9 cellular contexts compared by ENCODE assay signal in genomic region chr1:204463125-204464060, GRCh38. TPM values are rescaled to one million over a fixed set of nuclear protein-coding genes. Genes with fewer than 3 reads are reported as not detected.
DNase-seq lines count a peak whose midpoint lies in the region; ATAC-seq lines count a peak whose summit lies in the region.
"Had no signal": no experiment of that assay in that cellular context is flagged by ENCODE, and none has a peak within 500 bp of the region (broad histone marks: within the 10 kb centered on the region; RNA-seq: fewer than 3 reads in every experiment).

No MANE protein-coding gene starts in this region.

- H2AFZ ChIP-seq in GM23248, result no peak overlapping the region

- H3K36me3 Mint-ChIP-seq in activated naive CD8-positive, alpha-beta T cell treated with anti-CD3 and anti-CD28 coated beads for 36 hours, result peaks cover 15% of the 10 kb centered on the region
- H3K36me3 Mint-ChIP-seq in stimulated activated effector memory CD8-positive, alpha-beta T cell treated with anti-CD3 and anti-CD28 coated beads, Interleukin-12 subunit alpha, Interleukin-12 subunit beta, amount 100 ng/mL, for 72 hours, result peaks cover 33% of the 10 kb centered on the region

- no peaks in the 10 kb centered on the region for H3K9me3 Mint-ChIP-seq in activated naive CD8-positive, alpha-beta T cell treated with anti-CD3 and anti-CD28 coated beads for 36 hours
- no peaks in the 10 kb centered on the region for H3K9me3 Mint-ChIP-seq in stimulated activated effector memory CD8-positive, alpha-beta T cell treated with anti-CD3 and anti-CD28 coated beads, Interleukin-12 subunit alpha, Interleukin-12 subunit beta, amount 100 ng/mL, for 72 hours

- peaks cover 52% of the 10 kb centered on the region for H3K4me1 Mint-ChIP-seq in activated naive CD8-positive, alpha-beta T cell treated with anti-CD3 and anti-CD28 coated beads for 36 hours
- peaks cover 70% of the 10 kb centered on the region for H3K4me1 Mint-ChIP-seq in stimulated activated effector memory CD8-positive, alpha-beta T cell treated with anti-CD3 and anti-CD28 coated beads, Interleukin-12 subunit alpha, Interleukin-12 subunit beta, amount 100 ng/mL, for 72 hours

- no peak overlapping the region for H3K4me2 ChIP-seq in GM23248 (ENCODE audit: unreplicated experiment)

- no peaks in the 10 kb centered on the region for H3K36me3 ChIP-seq in GM23248 (ENCODE audit: low read depth)

- H3K4me3 Mint-ChIP-seq in activated naive CD8-positive, alpha-beta T cell treated with anti-CD3 and anti-CD28 coated beads for 36 hours, result no peak overlapping the region
- no peak overlapping the region for H3K4me3 Mint-ChIP-seq in stimulated activated effector memory CD8-positive, alpha-beta T cell treated with anti-CD3 and anti-CD28 coated beads, Interleukin-12 subunit alpha, Interleukin-12 subunit beta, amount 100 ng/mL, for 72 hours

- no peaks in the 10 kb centered on the region for H3K9me2 ChIP-seq in GM23248 (ENCODE audit: insufficient read depth)

- no peaks in the 10 kb centered on the region for H3K9me3 ChIP-seq in GM23248 (ENCODE audit: low read depth)
- no peaks in the 10 kb centered on the region for H3K9me3 ChIP-seq in right cardiac atrium (ENCODE audit: control insufficient read depth, low read length)

- H3F3A ChIP-seq in GM23248 (ENCODE audit: insufficient read depth), result no peaks in the 10 kb centered on the region

- no peak overlapping the region for H3K4me3 ChIP-seq in GM23248
- H3K4me3 ChIP-seq in right cardiac atrium (ENCODE audit: low read length), result no peak overlapping the region

- H3K9ac ChIP-seq in GM23248, result no peak overlapping the region

- H3K27ac ChIP-seq in GM23248 (no peak overlapping the region), right cardiac atrium (ENCODE audit: low read length) (peak overlapping the region; percentile 77)

- intact Hi-C loops in right cardiac atrium (cut with DNase I), result loop anchor here in 1 of 4 donors (5.0 kb wide), 1 partner anchor 34 kb away; no protein-coding TSS in a partner anchor
- intact Hi-C loops in left colon (cut with DNase I, micrococcal nuclease), result no loop called here

- H3K27me3 Mint-ChIP-seq in activated naive CD8-positive, alpha-beta T cell treated with anti-CD3 and anti-CD28 coated beads for 36 hours, result no peaks in the 10 kb centered on the region

- in situ Hi-C loops in GM23248 (cut with MboI), result no loop called here

- H3K4me1 ChIP-seq in GM23248 (ENCODE audit: insufficient read depth) (no peaks in the 10 kb centered on the region), right cardiac atrium (ENCODE audit: control insufficient read depth, insufficient read depth, low read length) (peaks cover 46% of the 10 kb centered on the region)

- no peaks in the 10 kb centered on the region for H4K20me1 ChIP-seq in GM23248 (ENCODE audit: insufficient read depth)

- peak overlapping the region; percentile 90 for H3K27ac Mint-ChIP-seq in activated naive CD8-positive, alpha-beta T cell treated with anti-CD3 and anti-CD28 coated beads for 36 hours
- peak overlapping the region; percentile 82 for H3K27ac Mint-ChIP-seq in stimulated activated effector memory CD8-positive, alpha-beta T cell treated with anti-CD3 and anti-CD28 coated beads, Interleukin-12 subunit alpha, Interleukin-12 subunit beta, amount 100 ng/mL, for 72 hours

- no peaks in the 10 kb centered on the region for H3K79me2 ChIP-seq in GM23248 (ENCODE audit: insufficient read depth)

- ATAC-seq in right cardiac atrium, result peak; percentile 24 to 50
- ATAC-seq in stimulated activated effector memory CD8-positive, alpha-beta T cell treated with anti-CD3 and anti-CD28 coated beads, Interleukin-12 subunit alpha, Interleukin-12 subunit beta, amount 100 ng/mL, for 72 hours, result no peak
- no peak for ATAC-seq in HG03175 (IDR thresholded peaks at IDR 0.05; ENCODE audit: unreplicated experiment)
- no peak for ATAC-seq in left colon

- H3K27me3 ChIP-seq in GM23248 (replicated peaks; ENCODE audit: insufficient read depth) (peaks cover 6% of the 10 kb centered on the region), right cardiac atrium (ENCODE audit: control insufficient read depth, insufficient read depth) (no peaks in the 10 kb centered on the region)

- 15 to 27% methylated on average over 10 of the region's 10 CpGs for WGBS in GM23248 (ENCODE audit: low coverage in 1 of 2, low lambda C conversion rate in 2 of 2, missing lambda C conversion rate in 2 of 2), 2 experiments
- 34% methylated on average over 10 of the region's 10 CpGs for WGBS in right cardiac atrium

- DNase-seq in GM23248 (peak; percentile 52), right cardiac atrium (peak; percentile 79 to 88 (median 85)), left colon (no peak), SKM-1 treated with dmso at 0.1 percent for 144 hours (lab: John Stamatoyannopoulos, UW; ENCODE audit: unreplicated experiment) (no peak)
- no peak for DNase-seq in activated naive CD8-positive, alpha-beta T cell treated with anti-CD3 and anti-CD28 coated beads for 36 hours
- no peak for DNase-seq in stimulated activated effector memory CD8-positive, alpha-beta T cell treated with anti-CD3 and anti-CD28 coated beads, Interleukin-12 subunit alpha, Interleukin-12 subunit beta, amount 100 ng/mL, for 72 hours (ENCODE audit: low spot score in 2 of 2)
- DNase-seq: activated naive CD4-positive, alpha-beta T cell treated with anti-CD3 and anti-CD28 coated beads, Interleukin-2, amount 50 U/mL, for 16 hours; NCI-H2029 treated with DMSO at 0.1 percent for 48 hours had no signal

RNA-seq across cellular contexts. Expression of gene PIK3C2B, which starts 31.2 kb away (rescaled TPM):
- 0.63 and 0.76 TPM in 2 replicates for total RNA-seq in GM23248 (2014; rRNA removed; shearing (Covaris generic))
- polyA plus RNA-seq in GM23248 (2016; fragmentation: Nextera tagmentation; extraction: Ambion mirVana), result 0.20 and 0.53 TPM in 2 replicates
- 10 to 100 TPM; 21.3 to 21.5 TPM for total RNA-seq in activated naive CD8-positive, alpha-beta T cell treated with anti-CD3 and anti-CD28 coated beads for 36 hours
- total RNA-seq in right cardiac atrium, result 10 to 100 TPM; 24.9 to 32.7 (median 29.0) TPM
- 13.3 TPM for polyA plus RNA-seq in right cardiac atrium
- 10 to 100 TPM; 78.5 to 82.0 TPM for total RNA-seq in left colon

RNA-seq across cellular contexts. Expression of gene PPP1R15B, which starts 51.8 kb away (rescaled TPM):
- 27.6 and 28.4 TPM in 2 replicates for total RNA-seq in GM23248 (2014; rRNA removed; shearing (Covaris generic))
- 14.5 and 15.4 TPM in 2 replicates for polyA plus RNA-seq in GM23248 (2016; fragmentation: Nextera tagmentation; extraction: Ambion mirVana)
- total RNA-seq in activated naive CD8-positive, alpha-beta T cell treated with anti-CD3 and anti-CD28 coated beads for 36 hours, result 10 to 100 TPM; 78.6 to 79.9 TPM
- 10 to 100 TPM; 20.0 to 36.3 (median 23.9) TPM for total RNA-seq in right cardiac atrium
- polyA plus RNA-seq in right cardiac atrium, result 14.2 TPM
- total RNA-seq in left colon, result 10 to 100 TPM; 61.4 to 72.2 TPM

RNA-seq across cellular contexts. Expression of gene MDM4, which starts 52.8 kb away (rescaled TPM):
- total RNA-seq in GM23248 (2014; rRNA removed; shearing (Covaris generic)), result 12.6 and 17.2 TPM in 2 replicates
- 9.6 and 11.7 TPM in 2 replicates for polyA plus RNA-seq in GM23248 (2016; fragmentation: Nextera tagmentation; extraction: Ambion mirVana)
- total RNA-seq in activated naive CD8-positive, alpha-beta T cell treated with anti-CD3 and anti-CD28 coated beads for 36 hours, result 10 to 100 TPM; 64.3 to 75.6 TPM
- total RNA-seq in right cardiac atrium, result 10 to 100 TPM; 29.9 to 48.2 (median 34.9) TPM
- polyA plus RNA-seq in right cardiac atrium, result 10.5 TPM
- 10 to 100 TPM; 47.8 to 64.2 TPM for total RNA-seq in left colon

Comparison
In these comparisons a context has a peak if more than half of its experiments do, and no peak if none do; other contexts are left out.
1. DNase-seq: peak in GM23248 (single experiment) and right cardiac atrium (3 of 3); none in activated naive CD8-positive, alpha-beta T cell treated with anti-CD3 and anti-CD28 coated beads for 36 hours (single experiment), stimulated activated effector memory CD8-positive, alpha-beta T cell treated with anti-CD3 and anti-CD28 coated beads, Interleukin-12 subunit alpha, Interleukin-12 subunit beta, amount 100 ng/mL, for 72 hours (0 of 2), left colon (0 of 2) and SKM-1 treated with dmso at 0.1 percent for 144 hours (single experiment).
2. ATAC-seq: peak in right cardiac atrium (2 of 2); none in stimulated activated effector memory CD8-positive, alpha-beta T cell treated with anti-CD3 and anti-CD28 coated beads, Interleukin-12 subunit alpha, Interleukin-12 subunit beta, amount 100 ng/mL, for 72 hours (single experiment), HG03175 (single experiment) and left colon (single experiment).
3. RNA of gene PIK3C2B, which starts 31.2 kb away (total RNA-seq): 78.5 to 82.0 TPM in left colon, 24.9 to 32.7 TPM in right cardiac atrium and 21.3 to 21.5 TPM in activated naive CD8-positive, alpha-beta T cell treated with anti-CD3 and anti-CD28 coated beads for 36 hours; 0.63 to 0.76 TPM in GM23248; every median in the first group is over 10 times any median in the second.